ENCODE assay signal across 13 cellular contexts in the genomic region with DNA sequence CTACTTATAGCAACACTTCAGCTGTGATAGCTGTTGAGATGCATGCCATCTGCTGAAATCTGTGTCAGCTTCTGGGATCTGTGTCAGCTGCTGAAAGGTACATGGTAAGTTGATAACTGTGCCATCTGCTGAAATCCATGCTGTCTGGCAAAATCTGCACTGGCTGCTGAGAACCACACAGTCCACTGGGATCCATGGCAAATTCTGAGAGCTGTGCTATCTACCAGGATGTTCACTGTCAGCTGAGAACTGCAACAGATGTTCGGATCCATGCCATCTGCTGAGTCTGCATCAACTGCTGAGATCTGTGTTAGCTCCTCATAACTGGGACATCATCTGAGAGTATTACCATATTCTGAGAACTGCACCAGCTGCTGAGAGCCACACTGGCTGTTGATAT.
"Had no signal": no experiment of that assay in that cellular context is flagged by ENCODE, and none has a peak within 500 bp of the region (broad histone marks: within the 10 kb centered on the region; RNA-seq: fewer than 3 reads in every experiment).

No MANE protein-coding gene starts in this region.

- ATAC-seq: heart left ventricle; naive thymus-derived CD8-positive, alpha-beta T cell; right cardiac atrium had no signal

- DNase-seq: cortex of kidney; effector CD8-positive, alpha-beta T cell; foreskin melanocyte; heart left ventricle; kidney glomerular epithelial cell; mesendoderm; naive thymus-derived CD8-positive, alpha-beta T cell; right cardiac atrium; small intestine; stimulated activated CD4-positive, alpha-beta T cell treated with anti-CD3 and anti-CD28 coated beads, Interleukin-12 subunit alpha, Interleukin-12 subunit beta, amount 100 ng/mL, for 4 hours; stimulated activated naive CD4-positive, alpha-beta T cell; stomach; substantia nigra had no signal
